2 cellular contexts compared by ENCODE assay signal in the genomic region with DNA sequence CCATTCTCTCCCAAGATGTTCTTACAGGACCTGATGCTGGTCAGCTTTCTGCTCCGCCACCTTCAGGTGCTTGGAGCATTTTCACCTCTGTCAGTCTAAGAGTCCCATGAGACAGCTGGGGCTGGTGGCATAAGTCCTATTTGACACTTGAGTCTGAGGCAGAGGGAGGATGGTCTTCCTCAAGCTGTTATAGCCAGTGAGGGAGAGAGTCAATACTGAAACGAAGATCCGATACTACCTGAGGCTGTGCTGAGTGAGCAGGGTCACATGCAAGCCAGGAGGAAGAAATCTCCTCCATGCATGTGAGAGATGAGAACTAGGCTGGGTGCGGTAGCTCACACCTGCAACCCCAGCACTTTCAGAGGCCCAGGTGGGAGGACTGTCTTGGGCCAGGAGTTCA.
TF ChIP-seq lines count a peak whose summit lies in the region.

No MANE protein-coding gene starts in this region.

TF ChIP-seq in IMR-90, 13 proteins besides CTCF, POLR2A, EP300 and RAD21:
- TF ChIP-seq MAFK (IDR thresholded peaks at IDR 0.05; ENCODE audit: low read depth, low read length) (no peak), NFE2L2 (IDR thresholded peaks at IDR 0.05; ENCODE audit: low read depth, low read length) (no peak), FOS (IDR thresholded peaks at IDR 0.05; ENCODE audit: low read depth, low read length) (no peak), BHLHE40 (IDR thresholded peaks at IDR 0.05; ENCODE audit: low read depth, low read length) (no peak), RFX5 (IDR thresholded peaks at IDR 0.05; ENCODE audit: low read depth, low read length) (no peak), MXI1 (IDR thresholded peaks at IDR 0.05; ENCODE audit: borderline replicate concordance, low read depth, low read length) (no peak), MAZ (IDR thresholded peaks at IDR 0.05; ENCODE audit: borderline replicate concordance, low read depth, low read length) (no peak)
- TF ChIP-seq, protein P1, sequence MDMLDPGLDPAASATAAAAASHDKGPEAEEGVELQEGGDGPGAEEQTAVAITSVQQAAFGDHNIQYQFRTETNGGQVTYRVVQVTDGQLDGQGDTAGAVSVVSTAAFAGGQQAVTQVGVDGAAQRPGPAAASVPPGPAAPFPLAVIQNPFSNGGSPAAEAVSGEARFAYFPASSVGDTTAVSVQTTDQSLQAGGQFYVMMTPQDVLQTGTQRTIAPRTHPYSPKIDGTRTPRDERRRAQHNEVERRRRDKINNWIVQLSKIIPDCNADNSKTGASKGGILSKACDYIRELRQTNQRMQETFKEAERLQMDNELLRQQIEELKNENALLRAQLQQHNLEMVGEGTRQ (IDR thresholded peaks at IDR 0.05; ENCODE audit: low read depth, low read length) = no peak
TF ChIP-seq in IMR-90: peak in this region for 0.

TF ChIP-seq in SK-N-SH, 30 proteins besides CTCF, POLR2A, EP300 and RAD21:
- TF ChIP-seq RXRA (IDR thresholded peaks at IDR 0.05; ENCODE audit: borderline replicate concordance, low read depth) = no peak
- no peak for TF ChIP-seq JUND (IDR thresholded peaks at IDR 0.05)
- TF ChIP-seq MXI1 (IDR thresholded peaks at IDR 0.05; ENCODE audit: low read depth, low read length) = no peak
- no peak for TF ChIP-seq NRF1 (IDR thresholded peaks at IDR 0.05; ENCODE audit: low read depth, low read length)
- no peak for TF ChIP-seq MEF2A (IDR thresholded peaks at IDR 0.05; ENCODE audit: borderline replicate concordance, low read depth)
- TF ChIP-seq NFIC (IDR thresholded peaks at IDR 0.05; ENCODE audit: borderline replicate concordance) = no peak
- TF ChIP-seq, protein P2, sequence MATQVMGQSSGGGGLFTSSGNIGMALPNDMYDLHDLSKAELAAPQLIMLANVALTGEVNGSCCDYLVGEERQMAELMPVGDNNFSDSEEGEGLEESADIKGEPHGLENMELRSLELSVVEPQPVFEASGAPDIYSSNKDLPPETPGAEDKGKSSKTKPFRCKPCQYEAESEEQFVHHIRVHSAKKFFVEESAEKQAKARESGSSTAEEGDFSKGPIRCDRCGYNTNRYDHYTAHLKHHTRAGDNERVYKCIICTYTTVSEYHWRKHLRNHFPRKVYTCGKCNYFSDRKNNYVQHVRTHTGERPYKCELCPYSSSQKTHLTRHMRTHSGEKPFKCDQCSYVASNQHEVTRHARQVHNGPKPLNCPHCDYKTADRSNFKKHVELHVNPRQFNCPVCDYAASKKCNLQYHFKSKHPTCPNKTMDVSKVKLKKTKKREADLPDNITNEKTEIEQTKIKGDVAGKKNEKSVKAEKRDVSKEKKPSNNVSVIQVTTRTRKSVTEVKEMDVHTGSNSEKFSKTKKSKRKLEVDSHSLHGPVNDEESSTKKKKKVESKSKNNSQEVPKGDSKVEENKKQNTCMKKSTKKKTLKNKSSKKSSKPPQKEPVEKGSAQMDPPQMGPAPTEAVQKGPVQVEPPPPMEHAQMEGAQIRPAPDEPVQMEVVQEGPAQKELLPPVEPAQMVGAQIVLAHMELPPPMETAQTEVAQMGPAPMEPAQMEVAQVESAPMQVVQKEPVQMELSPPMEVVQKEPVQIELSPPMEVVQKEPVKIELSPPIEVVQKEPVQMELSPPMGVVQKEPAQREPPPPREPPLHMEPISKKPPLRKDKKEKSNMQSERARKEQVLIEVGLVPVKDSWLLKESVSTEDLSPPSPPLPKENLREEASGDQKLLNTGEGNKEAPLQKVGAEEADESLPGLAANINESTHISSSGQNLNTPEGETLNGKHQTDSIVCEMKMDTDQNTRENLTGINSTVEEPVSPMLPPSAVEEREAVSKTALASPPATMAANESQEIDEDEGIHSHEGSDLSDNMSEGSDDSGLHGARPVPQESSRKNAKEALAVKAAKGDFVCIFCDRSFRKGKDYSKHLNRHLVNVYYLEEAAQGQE (IDR thresholded peaks at IDR 0.05; ENCODE audit: low read depth, low read length) = no peak
- no peak for TF ChIP-seq FOXM1 (IDR thresholded peaks at IDR 0.05; ENCODE audit: low read depth)
- no peak for TF ChIP-seq SMC3 (IDR thresholded peaks at IDR 0.05; ENCODE audit: low read depth, low read length)
- no peak for TF ChIP-seq TAF1 (IDR thresholded peaks at IDR 0.05; ENCODE audit: borderline replicate concordance, low read depth, low read length)
- TF ChIP-seq, protein P3, sequence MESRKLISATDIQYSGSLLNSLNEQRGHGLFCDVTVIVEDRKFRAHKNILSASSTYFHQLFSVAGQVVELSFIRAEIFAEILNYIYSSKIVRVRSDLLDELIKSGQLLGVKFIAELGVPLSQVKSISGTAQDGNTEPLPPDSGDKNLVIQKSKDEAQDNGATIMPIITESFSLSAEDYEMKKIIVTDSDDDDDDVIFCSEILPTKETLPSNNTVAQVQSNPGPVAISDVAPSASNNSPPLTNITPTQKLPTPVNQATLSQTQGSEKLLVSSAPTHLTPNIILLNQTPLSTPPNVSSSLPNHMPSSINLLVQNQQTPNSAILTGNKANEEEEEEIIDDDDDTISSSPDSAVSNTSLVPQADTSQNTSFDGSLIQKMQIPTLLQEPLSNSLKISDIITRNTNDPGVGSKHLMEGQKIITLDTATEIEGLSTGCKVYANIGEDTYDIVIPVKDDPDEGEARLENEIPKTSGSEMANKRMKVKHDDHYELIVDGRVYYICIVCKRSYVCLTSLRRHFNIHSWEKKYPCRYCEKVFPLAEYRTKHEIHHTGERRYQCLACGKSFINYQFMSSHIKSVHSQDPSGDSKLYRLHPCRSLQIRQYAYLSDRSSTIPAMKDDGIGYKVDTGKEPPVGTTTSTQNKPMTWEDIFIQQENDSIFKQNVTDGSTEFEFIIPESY (IDR thresholded peaks at IDR 0.05; ENCODE audit: borderline replicate concordance, low read depth) = no peak
- TF ChIP-seq ELF1 (IDR thresholded peaks at IDR 0.05) = no peak
